In the genomic region with DNA sequence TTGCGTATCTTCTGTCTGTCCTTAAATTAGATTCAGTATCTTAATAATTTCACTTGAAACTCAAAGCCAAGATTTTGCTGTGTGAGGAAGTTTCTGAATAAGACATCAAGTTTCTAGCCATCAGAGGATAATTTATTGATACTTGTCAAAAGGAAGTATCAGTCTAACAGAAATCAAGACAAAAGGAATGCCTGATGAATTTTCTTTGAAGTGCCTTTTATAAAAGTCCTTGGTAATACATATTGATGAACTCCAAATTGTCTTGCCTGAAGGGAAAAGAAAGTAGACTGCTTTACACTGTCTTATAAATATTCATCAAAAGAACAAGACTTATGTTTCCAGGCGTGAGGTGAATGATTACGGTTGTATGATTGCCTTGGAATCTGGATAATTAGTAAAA, we compare ENCODE assay signal across 25 cellular contexts.
A peak's percentile ranks its signal among the peaks of the same experiment; 100 is the strongest.
DNase-seq lines count a peak whose midpoint lies in the region; ATAC-seq and TF ChIP-seq lines count a peak whose summit lies in the region.
"Had no signal": no experiment of that assay in that cellular context is flagged by ENCODE, and none has a peak within 500 bp of the region (broad histone marks: within the 10 kb centered on the region; RNA-seq: fewer than 3 reads in every experiment).

No MANE protein-coding gene starts in this region.

- H3K27me3 Mint-ChIP-seq in endodermal cell (ENCODE audit: insufficient read depth): no peaks in the 10 kb centered on the region
- no peaks in the 10 kb centered on the region for H3K27me3 Mint-ChIP-seq in neural progenitor cell (ENCODE audit: insufficient read depth, low read depth)
- H3K27me3 Mint-ChIP-seq: CD4-positive, alpha-beta memory T cell; CD4-positive, CD25-positive, alpha-beta regulatory T cell; CD8-positive, alpha-beta memory T cell had no signal

- H3K27ac Mint-ChIP-seq in endodermal cell: no peak overlapping the region
- H3K27ac Mint-ChIP-seq in neural progenitor cell: no peak overlapping the region
- H3K27ac Mint-ChIP-seq: CD14-positive monocyte; CD4-positive, alpha-beta memory T cell; CD4-positive, CD25-positive, alpha-beta regulatory T cell; CD8-positive, alpha-beta memory T cell had no signal

- H3K9me3 Mint-ChIP-seq in endodermal cell (no peaks in the 10 kb centered on the region), neural progenitor cell (peaks cover 3% of the 10 kb centered on the region)
- H3K9me3 Mint-ChIP-seq: CD14-positive monocyte had no signal

- CTCF ChIA-PET in A673 (lab: Charles Lee): no interaction called here

- WGBS in endodermal cell (ENCODE audit: insufficient coverage in 1 of 2, insufficient read length in 1 of 2), 2 experiments: 94 to 100% methylated on average over 2 to 3 of the region's 3 CpGs

- H3K9ac ChIP-seq in endodermal cell (ENCODE audit: extremely low read depth, low read length, poor library complexity, severe bottlenecking): no peak overlapping the region
- H3K9ac ChIP-seq in neural progenitor cell: no peak overlapping the region
- H3K9ac ChIP-seq: BLaER1 had no signal

- DNase-seq in A673 (ENCODE audit: low spot score): peak; percentile 47
- DNase-seq in endodermal cell: no peak
- no peak for DNase-seq in neural progenitor cell (ENCODE audit: low spot score)
- DNase-seq in NK-92 treated with Interleukin-12 subunit alpha and Interleukin-12 subunit beta, amount 100 ng/mL, for 24 hours (lab: John Stamatoyannopoulos, UW): no peak
- DNase-seq in stimulated activated CD8-positive, alpha-beta memory T cell treated with anti-CD3 and anti-CD28 coated beads, Interleukin-4, amount 100 ng/mL, for 48 hours: no peak
- DNase-seq: ACHN; BE2C; C1 segment of cervical spinal cord; CD4-positive, alpha-beta memory T cell; CD4-positive, CD25-positive, alpha-beta regulatory T cell; CD8-positive, alpha-beta memory T cell; COR-L47; DMS 273 treated with DMSO at 0.1 percent for 48 hours; DMS153; DMS53; DMS79; DND-41; EL; GDM1 had no signal

- H3K4me3 Mint-ChIP-seq in endodermal cell (no peak overlapping the region), neural progenitor cell (no peak overlapping the region)
- H3K4me3 Mint-ChIP-seq: CD14-positive monocyte; CD4-positive, alpha-beta memory T cell; CD4-positive, CD25-positive, alpha-beta regulatory T cell; CD8-positive, alpha-beta memory T cell had no signal

- H3K27me3 ChIP-seq in A673 (replicated peaks; ENCODE audit: insufficient read depth, low read depth, low read length, poor library complexity): no peaks in the 10 kb centered on the region
- H3K27me3 ChIP-seq in endodermal cell (ENCODE audit: control insufficient read depth, insufficient read depth, low read length, poor library complexity, severe bottlenecking): no peaks in the 10 kb centered on the region
- no peaks in the 10 kb centered on the region for H3K27me3 ChIP-seq in neural progenitor cell
- H3K27me3 ChIP-seq: BE2C, BLaER1 had no signal

- no peak overlapping the region for H2AFZ ChIP-seq in neural progenitor cell (replicated peaks)

- H3K4me1 ChIP-seq in A673 (ENCODE audit: insufficient read depth, low read length, poor library complexity, severe bottlenecking) (peaks cover 14% of the 10 kb centered on the region), endodermal cell (ENCODE audit: control insufficient read depth, insufficient read depth, low read length) (no peaks in the 10 kb centered on the region), neural progenitor cell (peaks cover 25% of the 10 kb centered on the region)
- H3K4me1 ChIP-seq: A549, BE2C, BLaER1 had no signal

- ATAC-seq in GM19324 (IDR thresholded peaks at IDR 0.05; ENCODE audit: low FRiP score, unreplicated experiment): no peak
- ATAC-seq: A549, GM12878 had no signal

- intact Hi-C loops in A673 (cut with micrococcal nuclease; ENCODE audit: unreplicated experiment): no loop called here

- H3K9me3 ChIP-seq in A673 (ENCODE audit: low read depth, low read length, poor library complexity, severe bottlenecking): no peaks in the 10 kb centered on the region
- H3K9me3 ChIP-seq in endodermal cell (ENCODE audit: control insufficient read depth, low read length): no peaks in the 10 kb centered on the region
- H3K9me3 ChIP-seq in neural progenitor cell (ENCODE audit: low read depth): no peaks in the 10 kb centered on the region
- H3K9me3 ChIP-seq: A549, BE2C, BLaER1 had no signal

- no peak for TF ChIP-seq CTCF in A673 (conservative IDR thresholded peaks at IDR 0.05; ENCODE audit: low read depth, low read length)
- no peak for TF ChIP-seq CTCF in endodermal cell (conservative IDR thresholded peaks at IDR 0.05)
- TF ChIP-seq CTCF in neural progenitor cell (IDR thresholded peaks at IDR 0.05): no peak

- H3K36me3 Mint-ChIP-seq in endodermal cell (ENCODE audit: low read depth) (no peaks in the 10 kb centered on the region), neural progenitor cell (no peaks in the 10 kb centered on the region)
- H3K36me3 Mint-ChIP-seq: CD14-positive monocyte; CD4-positive, alpha-beta memory T cell; CD4-positive, CD25-positive, alpha-beta regulatory T cell; CD8-positive, alpha-beta memory T cell had no signal

- H4K20me1 ChIP-seq in neural progenitor cell (ENCODE audit: low read depth): no peaks in the 10 kb centered on the region
- H4K20me1 ChIP-seq: BLaER1 had no signal

- BruUV-seq in A673 (replicated peaks; lab: Mats Ljungman, UMichigan): no TSS peak

- H3K79me2 ChIP-seq in neural progenitor cell (ENCODE audit: low read depth): no peaks in the 10 kb centered on the region

- no peaks in the 10 kb centered on the region for H3K36me3 ChIP-seq in A673 (ENCODE audit: insufficient read depth, low read length, poor library complexity, severe bottlenecking)
- no peaks in the 10 kb centered on the region for H3K36me3 ChIP-seq in endodermal cell (ENCODE audit: control insufficient read depth, insufficient read depth, low read length)
- no peaks in the 10 kb centered on the region for H3K36me3 ChIP-seq in neural progenitor cell
- H3K36me3 ChIP-seq: BE2C, BLaER1 had no signal

- H3K4me1 Mint-ChIP-seq in endodermal cell (no peaks in the 10 kb centered on the region), neural progenitor cell (peaks cover 15% of the 10 kb centered on the region)
- H3K4me1 Mint-ChIP-seq: CD14-positive monocyte; CD4-positive, alpha-beta memory T cell; CD4-positive, CD25-positive, alpha-beta regulatory T cell; CD8-positive, alpha-beta memory T cell had no signal

- H3K4me2 ChIP-seq in neural progenitor cell: peak overlapping the region; percentile 62
- H3K4me2 ChIP-seq: A549, BLaER1 had no signal

- POLR2A ChIA-PET in A673 (lab: Charles Lee; ENCODE audit: low non-redundant PET): no interaction called here

- H3K4me3 ChIP-seq in A673 (ENCODE audit: low read depth, low read length, poor library complexity, severe bottlenecking): no peak overlapping the region
- H3K4me3 ChIP-seq in endodermal cell (ENCODE audit: low read length): no peak overlapping the region
- no peak overlapping the region for H3K4me3 ChIP-seq in neural progenitor cell
- H3K4me3 ChIP-seq: A549, BLaER1, GM12878 had no signal

- H3F3A ChIP-seq in neural progenitor cell (ENCODE audit: low read depth): no peaks in the 10 kb centered on the region

- H3K27ac ChIP-seq in A673 (ENCODE audit: low read depth, low read length, poor library complexity, severe bottlenecking): no peak overlapping the region
- H3K27ac ChIP-seq in endodermal cell (ENCODE audit: low read depth, low read length): peak overlapping the region; percentile 6
- no peak overlapping the region for H3K27ac ChIP-seq in neural progenitor cell
- H3K27ac ChIP-seq: 22Rv1, A549, BLaER1 had no signal
